8 cellular contexts compared by ENCODE assay signal in genomic region chr19:11581740-11582139, GRCh38. TPM values are rescaled to one million over a fixed set of nuclear protein-coding genes. Genes with fewer than 3 reads are reported as not detected.
A peak's percentile ranks its signal among the peaks of the same experiment; 100 is the strongest.
DNase-seq lines count a peak whose midpoint lies in the region; ATAC-seq and TF ChIP-seq lines count a peak whose summit lies in the region.

No MANE protein-coding gene starts in this region.

- H3K27me3 Mint-ChIP-seq in T-helper 2 cell treated with Interferon-gamma antibody and Interleukin-4, amounts not matched to agents 5 μg/mL and 100 μg/mL, for 36 hours (ENCODE audit: low read depth): no peaks in the 10 kb centered on the region

- no peak overlapping the region for H3K27ac ChIP-seq in psoas muscle

- H3K4me3 ChIP-seq in fibroblast of pulmonary artery (replicated peaks; ENCODE audit: low read depth, low read length) (no peak overlapping the region), psoas muscle (no peak overlapping the region)

- H3K9me3 ChIP-seq in psoas muscle: no peaks in the 10 kb centered on the region

- no peaks in the 10 kb centered on the region for H3K36me3 ChIP-seq in psoas muscle (ENCODE audit: insufficient read depth in 1 of 2, low read depth in 1 of 2)

- H3K36me3 Mint-ChIP-seq in T-helper 2 cell treated with Interferon-gamma antibody and Interleukin-4, amounts not matched to agents 5 μg/mL and 100 μg/mL, for 36 hours (ENCODE audit: low read depth): no peaks in the 10 kb centered on the region

- WGBS in psoas muscle, 3 donors: 43 to 52% (median 48%) methylated on average over 3 of the region's 3 CpGs

- H3K27ac Mint-ChIP-seq in T-helper 2 cell treated with Interferon-gamma antibody and Interleukin-4, amounts not matched to agents 5 μg/mL and 100 μg/mL, for 36 hours: peak overlapping the region; percentile 96

- DNase-seq in T-helper 2 cell treated with Interferon-gamma antibody and Interleukin-4, amounts not matched to agents 5 μg/mL and 100 μg/mL, for 36 hours (ENCODE audit: low spot score): peak; percentile 63
- DNase-seq in fibroblast of pulmonary artery (ENCODE audit: low read depth) (peak; percentile 18), NCI-H510A treated with DMSO at 0.1 percent for 48 hours (lab: John Stamatoyannopoulos, UW) (no peak), psoas muscle (no peak), SKM-1 (lab: John Stamatoyannopoulos, UW; ENCODE audit: unreplicated experiment) (no peak), HCEC 1CT (no peak)

- no peaks in the 10 kb centered on the region for H3K4me1 ChIP-seq in psoas muscle

- H3K4me1 Mint-ChIP-seq in T-helper 2 cell treated with Interferon-gamma antibody and Interleukin-4, amounts not matched to agents 5 μg/mL and 100 μg/mL, for 36 hours (ENCODE audit: low read depth): peaks cover 20% of the 10 kb centered on the region

- ATAC-seq in GM18861 (IDR thresholded peaks at IDR 0.05; ENCODE audit: unreplicated experiment) (peak; percentile 82), HG02870 (IDR thresholded peaks at IDR 0.05; ENCODE audit: unreplicated experiment) (peak; percentile 73), psoas muscle (no peak)

- peak overlapping the region; percentile 74 for H3K4me3 Mint-ChIP-seq in T-helper 2 cell treated with Interferon-gamma antibody and Interleukin-4, amounts not matched to agents 5 μg/mL and 100 μg/mL, for 36 hours

- no peaks in the 10 kb centered on the region for H3K9me3 Mint-ChIP-seq in T-helper 2 cell treated with Interferon-gamma antibody and Interleukin-4, amounts not matched to agents 5 μg/mL and 100 μg/mL, for 36 hours

- TF ChIP-seq CTCF in fibroblast of pulmonary artery (IDR thresholded peaks at IDR 0.05; ENCODE audit: low read length, missing control alignments): no peak
- TF ChIP-seq CTCF in psoas muscle (IDR thresholded peaks at IDR 0.05): no peak

- intact Hi-C loops in psoas muscle (cut with DNase I): loop anchor here in 1 of 2 donors (10.0 kb wide), 1 partner anchor 287 kb away; the partner anchor contains the start of gene TSPAN16

- H3K27me3 ChIP-seq in psoas muscle (ENCODE audit: insufficient read depth in 3 of 3, low read length in 2 of 3): peaks cover 0 to 21% (median 1%) of the 10 kb centered on the region in 3 donors

RNA-seq across cellular contexts. Expression of gene ACP5, which starts 4.3 kb away (rescaled TPM):
- total RNA-seq in psoas muscle: 1 to 10 TPM; 1.3 to 2.7 (median 1.9) TPM
- polyA plus RNA-seq in psoas muscle: under 1 TPM; 0.44 to 0.78 (median 0.62) TPM

RNA-seq across cellular contexts. Expression of gene ZNF627, which starts 15.5 kb away (rescaled TPM):
- total RNA-seq in psoas muscle: 1 to 10 TPM; 2.9 to 5.6 (median 4.5) TPM
- 1 to 10 TPM; 2.6 to 4.3 (median 2.9) TPM for polyA plus RNA-seq in psoas muscle

RNA-seq across cellular contexts. Expression of gene ELOF1, which starts 22.7 kb away (rescaled TPM):
- total RNA-seq in psoas muscle: 10 to 100 TPM; 24.3 to 47.3 (median 33.2) TPM
- polyA plus RNA-seq in psoas muscle: 10 to 100 TPM; 64.6 to 82.5 (median 72.2) TPM

RNA-seq across cellular contexts. Expression of gene CNN1, which starts 43.1 kb away (rescaled TPM):
- 10 to 100 TPM in 1 of 4 donors, 1 to 10 TPM in 3; 1.9 to 11.9 (median 5.6) TPM for total RNA-seq in psoas muscle
- polyA plus RNA-seq in psoas muscle: 10 to 100 TPM in 1 of 3 donors, 1 to 10 TPM in 2; 4.4 to 11.0 (median 5.7) TPM

RNA-seq across cellular contexts. Expression of gene ECSIT, which starts 52.8 kb away (rescaled TPM):
- 100 to 1,000 TPM in 2 of 4 donors, 10 to 100 TPM in 2; 84.3 to 113 (median 101) TPM for total RNA-seq in psoas muscle
- 100 to 1,000 TPM; 136 to 196 (median 162) TPM for polyA plus RNA-seq in psoas muscle

Comparison
In these comparisons a context has a peak if more than half of its experiments do, and no peak if none do; other contexts are left out.
1. ATAC-seq: peak in GM18861 (single experiment) and HG02870 (single experiment); none in psoas muscle (0 of 4).
2. DNase-seq: peak in T-helper 2 cell treated with Interferon-gamma antibody and Interleukin-4, amounts not matched to agents 5 μg/mL and 100 μg/mL, for 36 hours (single experiment) and fibroblast of pulmonary artery (single experiment); none in NCI-H510A treated with DMSO at 0.1 percent for 48 hours (single experiment), psoas muscle (0 of 2), SKM-1 (single experiment) and HCEC 1CT (single experiment).